In the genomic region with DNA sequence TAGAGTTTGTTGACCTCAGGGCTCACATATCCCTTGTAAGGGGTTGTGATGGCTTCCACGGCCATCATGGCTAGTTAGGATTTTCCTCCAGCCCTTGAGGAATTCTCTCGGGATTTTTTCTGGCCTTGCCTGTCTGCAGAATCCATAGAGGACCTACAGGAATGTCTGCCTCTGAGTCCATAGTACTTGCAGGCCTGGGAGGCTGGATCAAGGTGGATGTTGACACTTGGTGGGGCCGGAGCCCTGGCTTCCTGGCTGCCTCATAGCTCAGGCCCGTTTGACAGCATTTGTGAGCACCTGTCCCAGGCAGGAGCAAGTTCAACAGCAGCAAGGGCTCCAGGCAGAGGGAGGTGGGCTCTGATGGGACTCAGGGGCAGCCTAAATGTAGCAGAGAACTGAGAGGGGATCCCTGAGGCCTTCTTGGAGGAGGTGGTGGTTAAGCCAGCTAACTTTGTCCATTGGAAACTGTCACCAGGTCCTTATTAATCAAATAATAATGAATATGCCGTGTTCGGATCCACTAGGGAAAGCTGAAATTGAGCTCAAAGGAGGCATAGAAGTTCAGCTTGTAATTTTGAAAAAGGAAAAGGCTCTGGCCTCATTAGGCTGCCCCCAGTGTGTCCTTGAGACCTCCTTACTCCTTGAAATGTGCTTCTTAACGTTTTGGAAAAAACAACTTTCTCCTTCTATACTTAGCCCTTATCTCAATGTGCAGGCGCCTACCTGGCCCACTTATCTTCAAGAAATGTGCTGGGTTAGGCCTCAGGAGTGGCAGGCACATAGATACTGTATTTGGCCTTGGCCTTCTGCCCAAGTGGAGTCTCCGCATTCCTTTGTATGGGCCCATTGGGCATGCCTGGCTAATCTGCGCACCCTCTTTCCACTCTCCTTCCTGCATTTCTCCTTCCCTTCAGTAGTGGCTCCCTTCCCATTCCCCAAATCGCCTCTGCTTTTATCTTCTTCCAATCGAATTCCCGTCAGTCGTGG, we compare ENCODE assay signal across 1 cellular context.
TF ChIP-seq lines count a peak whose summit lies in the region.

No MANE protein-coding gene starts in this region.

TF ChIP-seq in HepG2, 621 proteins besides CTCF, POLR2A, EP300 and RAD21 (continued from another document and continues in another):
- TF ChIP-seq ZFP41 (CRISPR knock-in tag; IDR thresholded peaks at IDR 0.05; ENCODE audit: borderline replicate concordance) (no peak), ZSCAN25 (CRISPR knock-in tag; IDR thresholded peaks at IDR 0.05) (no peak), ZNF792 (CRISPR knock-in tag; IDR thresholded peaks at IDR 0.05) (no peak), TBX2 (CRISPR knock-in tag; IDR thresholded peaks at IDR 0.05; ENCODE audit: borderline replicate concordance) (no peak; the same call in 1 of the 2 replicates), RFX3 (CRISPR knock-in tag; IDR thresholded peaks at IDR 0.05) (no peak), NR2C2 (CRISPR knock-in tag; IDR thresholded peaks at IDR 0.05; ENCODE audit: borderline replicate concordance) (no peak), TCF12 (IDR thresholded peaks at IDR 0.05) (no peak), TCF12 (CRISPR knock-in tag; IDR thresholded peaks at IDR 0.05) (peak; percentile 43; the same call in 1 of the 2 replicates), ZMYM2 (CRISPR knock-in tag; IDR thresholded peaks at IDR 0.05) (no peak), PAX8 (CRISPR knock-in tag; IDR thresholded peaks at IDR 0.05; ENCODE audit: borderline replicate concordance) (no peak), FOXO1 (CRISPR knock-in tag; IDR thresholded peaks at IDR 0.05) (peak; percentile 70; the same call in 1 of the 2 replicates), ZFYVE20 (CRISPR knock-in tag; IDR thresholded peaks at IDR 0.05; ENCODE audit: borderline replicate concordance, low read depth) (no peak), GTF2F1 (IDR thresholded peaks at IDR 0.05; ENCODE audit: low read length) (no peak), ZNF274 (CRISPR knock-in tag; IDR thresholded peaks at IDR 0.05) (no peak), ZNF652 (CRISPR knock-in tag; IDR thresholded peaks at IDR 0.05; ENCODE audit: borderline replicate concordance, low read depth) (no peak), SMC3 (IDR thresholded peaks at IDR 0.05; ENCODE audit: low read length) (no peak), ZBTB3 (CRISPR knock-in tag; IDR thresholded peaks at IDR 0.05; ENCODE audit: borderline replicate concordance, low read depth) (no peak), ZNF615 (CRISPR knock-in tag; IDR thresholded peaks at IDR 0.05; ENCODE audit: borderline replicate concordance) (no peak), SP4 (CRISPR knock-in tag; IDR thresholded peaks at IDR 0.05) (no peak), ZNF3 (CRISPR knock-in tag; IDR thresholded peaks at IDR 0.05) (no peak), RFX1 (IDR thresholded peaks at IDR 0.05) (no peak), NCOA2 (CRISPR knock-in tag; IDR thresholded peaks at IDR 0.05) (0 out of 2 replicates have a peak, but pooled peaks have one; percentile 25), NFIC (IDR thresholded peaks at IDR 0.05; ENCODE audit: low read length) (no peak), RXRB (CRISPR knock-in tag; IDR thresholded peaks at IDR 0.05; ENCODE audit: borderline replicate concordance) (peak; percentile 55; the same call in 1 of the 2 replicates), ZNF33A (CRISPR knock-in tag; IDR thresholded peaks at IDR 0.05; ENCODE audit: borderline replicate concordance) (no peak), ZNF83 (CRISPR knock-in tag; IDR thresholded peaks at IDR 0.05; ENCODE audit: borderline replicate concordance) (no peak), ARNT2 (CRISPR knock-in tag; IDR thresholded peaks at IDR 0.05; ENCODE audit: low read depth) (no peak), SP2 (CRISPR knock-in tag; IDR thresholded peaks at IDR 0.05) (no peak), DNMT1 (CRISPR knock-in tag; IDR thresholded peaks at IDR 0.05) (peak; percentile 8; the same call in 1 of the 2 replicates), GATAD2A (CRISPR knock-in tag; IDR thresholded peaks at IDR 0.05) (peak; percentile 45; the same call in 1 of the 2 replicates), SP5 (CRISPR knock-in tag; IDR thresholded peaks at IDR 0.05; ENCODE audit: borderline replicate concordance, low read depth) (peak; percentile 74), SMAD9 (CRISPR knock-in tag; IDR thresholded peaks at IDR 0.05) (no peak), CENPX (CRISPR knock-in tag; IDR thresholded peaks at IDR 0.05) (no peak), ZBTB1 (CRISPR knock-in tag; IDR thresholded peaks at IDR 0.05; ENCODE audit: borderline replicate concordance) (no peak), ZNF160 (CRISPR knock-in tag; IDR thresholded peaks at IDR 0.05) (no peak), ZNF256 (CRISPR knock-in tag; conservative IDR thresholded peaks at IDR 0.05) (no peak), EED (CRISPR knock-in tag; IDR thresholded peaks at IDR 0.05) (no peak), ZIK1 (CRISPR knock-in tag; IDR thresholded peaks at IDR 0.05; ENCODE audit: borderline replicate concordance, low read depth) (no peak), HNRNPL (IDR thresholded peaks at IDR 0.05; ENCODE audit: low read depth, low read length) (no peak), SAP130 (CRISPR knock-in tag; IDR thresholded peaks at IDR 0.05; ENCODE audit: low read depth) (peak; percentile 89), MEIS1 (CRISPR knock-in tag; IDR thresholded peaks at IDR 0.05; ENCODE audit: borderline replicate concordance) (no peak), ZNF143 (CRISPR knock-in tag; IDR thresholded peaks at IDR 0.05) (no peak), GPN1 (CRISPR knock-in tag; IDR thresholded peaks at IDR 0.05; ENCODE audit: borderline replicate concordance) (no peak)
- TF ChIP-seq, protein P1, sequence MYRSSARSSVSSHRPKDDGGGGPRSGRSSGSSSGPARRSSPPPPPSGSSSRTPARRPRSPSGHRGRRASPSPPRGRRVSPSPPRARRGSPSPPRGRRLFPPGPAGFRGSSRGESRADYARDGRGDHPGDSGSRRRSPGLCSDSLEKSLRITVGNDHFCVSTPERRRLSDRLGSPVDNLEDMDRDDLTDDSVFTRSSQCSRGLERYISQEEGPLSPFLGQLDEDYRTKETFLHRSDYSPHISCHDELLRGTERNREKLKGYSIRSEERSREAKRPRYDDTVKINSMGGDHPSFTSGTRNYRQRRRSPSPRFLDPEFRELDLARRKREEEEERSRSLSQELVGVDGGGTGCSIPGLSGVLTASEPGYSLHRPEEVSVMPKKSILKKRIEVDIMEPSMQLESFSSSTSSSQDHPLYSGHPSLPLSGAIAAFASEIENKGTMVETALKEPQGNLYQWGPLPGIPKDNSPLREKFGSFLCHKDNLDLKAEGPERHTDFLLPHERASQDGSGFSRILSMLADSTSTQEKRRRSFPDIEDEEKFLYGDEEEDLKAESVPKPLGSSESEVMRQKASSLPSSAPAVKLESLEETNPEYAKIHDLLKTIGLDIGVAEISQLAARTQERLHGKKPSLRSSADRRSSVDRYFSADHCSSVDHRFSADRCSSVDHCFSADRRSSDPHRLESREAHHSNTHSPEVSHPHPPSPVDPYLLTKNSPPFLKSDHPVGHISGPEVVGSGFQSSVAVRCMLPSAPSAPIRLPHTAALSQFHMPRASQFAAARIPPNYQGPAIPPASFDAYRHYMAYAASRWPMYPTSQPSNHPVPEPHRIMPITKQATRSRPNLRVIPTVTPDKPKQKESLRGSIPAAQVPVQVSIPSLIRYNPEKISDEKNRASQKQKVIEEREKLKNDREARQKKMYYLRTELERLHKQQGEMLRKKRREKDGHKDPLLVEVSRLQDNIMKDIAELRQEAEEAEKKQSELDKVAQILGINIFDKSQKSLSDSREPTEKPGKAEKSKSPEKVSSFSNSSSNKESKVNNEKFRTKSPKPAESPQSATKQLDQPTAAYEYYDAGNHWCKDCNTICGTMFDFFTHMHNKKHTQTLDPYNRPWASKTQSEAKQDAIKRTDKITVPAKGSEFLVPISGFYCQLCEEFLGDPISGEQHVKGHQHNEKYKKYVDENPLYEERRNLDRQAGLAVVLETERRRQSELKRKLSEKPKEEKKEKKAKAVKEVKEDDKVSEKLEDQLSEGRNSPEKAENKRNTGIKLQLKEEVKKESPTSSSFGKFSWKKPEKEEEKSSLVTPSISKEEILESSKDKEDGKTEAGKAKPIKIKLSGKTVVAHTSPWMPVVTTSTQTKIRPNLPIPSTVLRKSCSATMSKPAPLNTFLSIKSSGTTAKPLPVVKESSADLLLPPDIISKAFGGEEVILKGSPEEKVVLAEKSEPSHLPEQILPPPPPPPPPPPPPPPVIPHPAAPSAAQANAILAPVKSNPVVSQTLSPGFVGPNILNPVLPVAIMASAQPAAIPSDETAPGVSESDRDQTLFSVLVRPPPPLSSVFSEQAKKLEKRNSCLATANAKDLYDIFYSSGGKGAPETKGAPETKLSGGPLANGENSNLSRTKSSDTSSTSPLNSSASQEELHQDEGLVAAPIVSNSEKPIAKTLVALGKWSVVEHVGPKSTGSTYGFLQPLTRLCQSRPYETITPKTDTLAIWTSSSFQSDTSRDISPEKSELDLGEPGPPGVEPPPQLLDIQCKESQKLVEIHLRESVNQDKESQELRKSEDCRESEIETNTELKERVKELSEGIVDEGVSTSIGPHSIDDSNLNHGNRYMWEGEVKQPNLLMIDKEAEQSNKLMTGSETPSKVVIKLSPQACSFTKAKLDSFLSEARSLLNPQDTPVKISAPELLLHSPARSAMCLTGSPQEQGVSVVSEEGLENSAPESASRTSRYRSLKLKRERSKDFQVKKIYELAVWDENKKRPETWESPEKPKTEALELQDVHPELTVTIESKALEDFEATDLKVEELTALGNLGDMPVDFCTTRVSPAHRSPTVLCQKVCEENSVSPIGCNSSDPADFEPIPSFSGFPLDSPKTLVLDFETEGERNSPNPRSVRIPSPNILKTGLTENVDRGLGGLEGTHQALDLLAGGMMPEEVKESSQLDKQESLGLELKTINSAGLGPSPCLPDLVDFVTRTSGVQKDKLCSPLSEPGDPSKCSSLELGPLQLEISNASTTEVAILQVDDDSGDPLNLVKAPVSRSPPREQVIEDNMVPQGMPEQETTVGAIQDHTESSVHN (CRISPR knock-in tag; IDR thresholded peaks at IDR 0.05): no peak
- TF ChIP-seq, protein P2, sequence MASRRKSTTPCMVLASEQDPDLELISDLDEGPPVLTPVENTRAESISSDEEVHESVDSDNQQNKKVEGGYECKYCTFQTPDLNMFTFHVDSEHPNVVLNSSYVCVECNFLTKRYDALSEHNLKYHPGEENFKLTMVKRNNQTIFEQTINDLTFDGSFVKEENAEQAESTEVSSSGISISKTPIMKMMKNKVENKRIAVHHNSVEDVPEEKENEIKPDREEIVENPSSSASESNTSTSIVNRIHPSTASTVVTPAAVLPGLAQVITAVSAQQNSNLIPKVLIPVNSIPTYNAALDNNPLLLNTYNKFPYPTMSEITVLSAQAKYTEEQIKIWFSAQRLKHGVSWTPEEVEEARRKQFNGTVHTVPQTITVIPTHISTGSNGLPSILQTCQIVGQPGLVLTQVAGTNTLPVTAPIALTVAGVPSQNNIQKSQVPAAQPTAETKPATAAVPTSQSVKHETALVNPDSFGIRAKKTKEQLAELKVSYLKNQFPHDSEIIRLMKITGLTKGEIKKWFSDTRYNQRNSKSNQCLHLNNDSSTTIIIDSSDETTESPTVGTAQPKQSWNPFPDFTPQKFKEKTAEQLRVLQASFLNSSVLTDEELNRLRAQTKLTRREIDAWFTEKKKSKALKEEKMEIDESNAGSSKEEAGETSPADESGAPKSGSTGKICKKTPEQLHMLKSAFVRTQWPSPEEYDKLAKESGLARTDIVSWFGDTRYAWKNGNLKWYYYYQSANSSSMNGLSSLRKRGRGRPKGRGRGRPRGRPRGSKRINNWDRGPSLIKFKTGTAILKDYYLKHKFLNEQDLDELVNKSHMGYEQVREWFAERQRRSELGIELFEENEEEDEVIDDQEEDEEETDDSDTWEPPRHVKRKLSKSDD (CRISPR knock-in tag; IDR thresholded peaks at IDR 0.05; ENCODE audit: low read depth): no peak
- TF ChIP-seq, protein P3, sequence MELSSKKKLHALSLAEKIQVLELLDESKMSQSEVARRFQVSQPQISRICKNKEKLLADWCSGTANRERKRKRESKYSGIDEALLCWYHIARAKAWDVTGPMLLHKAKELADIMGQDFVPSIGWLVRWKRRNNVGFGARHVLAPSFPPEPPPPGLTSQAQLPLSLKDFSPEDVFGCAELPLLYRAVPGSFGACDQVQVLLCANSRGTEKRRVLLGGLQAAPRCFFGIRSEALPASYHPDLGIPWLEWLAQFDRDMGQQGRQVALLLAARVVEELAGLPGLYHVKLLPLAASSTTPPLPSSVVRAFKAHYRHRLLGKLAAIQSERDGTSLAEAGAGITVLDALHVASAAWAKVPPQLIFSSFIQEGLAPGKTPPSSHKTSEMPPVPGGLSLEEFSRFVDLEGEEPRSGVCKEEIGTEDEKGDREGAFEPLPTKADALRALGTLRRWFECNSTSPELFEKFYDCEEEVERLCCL (CRISPR knock-in tag; IDR thresholded peaks at IDR 0.05; ENCODE audit: borderline replicate concordance): no peak
- TF ChIP-seq, protein P4, sequence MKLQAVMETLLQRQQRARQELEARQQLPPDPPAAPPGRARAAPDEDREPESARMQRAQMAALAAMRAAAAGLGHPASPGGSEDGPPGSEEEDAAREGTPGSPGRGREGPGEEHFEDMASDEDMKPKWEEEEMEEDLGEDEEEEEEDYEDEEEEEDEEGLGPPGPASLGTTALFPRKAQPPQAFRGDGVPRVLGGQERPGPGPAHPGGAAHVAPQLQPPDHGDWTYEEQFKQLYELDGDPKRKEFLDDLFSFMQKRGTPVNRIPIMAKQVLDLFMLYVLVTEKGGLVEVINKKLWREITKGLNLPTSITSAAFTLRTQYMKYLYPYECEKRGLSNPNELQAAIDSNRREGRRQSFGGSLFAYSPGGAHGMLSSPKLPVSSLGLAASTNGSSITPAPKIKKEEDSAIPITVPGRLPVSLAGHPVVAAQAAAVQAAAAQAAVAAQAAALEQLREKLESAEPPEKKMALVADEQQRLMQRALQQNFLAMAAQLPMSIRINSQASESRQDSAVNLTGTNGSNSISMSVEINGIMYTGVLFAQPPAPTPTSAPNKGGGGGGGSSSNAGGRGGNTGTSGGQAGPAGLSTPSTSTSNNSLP (IDR thresholded peaks at IDR 0.05; ENCODE audit: low read depth, low read length): no peak
- TF ChIP-seq, protein P5, sequence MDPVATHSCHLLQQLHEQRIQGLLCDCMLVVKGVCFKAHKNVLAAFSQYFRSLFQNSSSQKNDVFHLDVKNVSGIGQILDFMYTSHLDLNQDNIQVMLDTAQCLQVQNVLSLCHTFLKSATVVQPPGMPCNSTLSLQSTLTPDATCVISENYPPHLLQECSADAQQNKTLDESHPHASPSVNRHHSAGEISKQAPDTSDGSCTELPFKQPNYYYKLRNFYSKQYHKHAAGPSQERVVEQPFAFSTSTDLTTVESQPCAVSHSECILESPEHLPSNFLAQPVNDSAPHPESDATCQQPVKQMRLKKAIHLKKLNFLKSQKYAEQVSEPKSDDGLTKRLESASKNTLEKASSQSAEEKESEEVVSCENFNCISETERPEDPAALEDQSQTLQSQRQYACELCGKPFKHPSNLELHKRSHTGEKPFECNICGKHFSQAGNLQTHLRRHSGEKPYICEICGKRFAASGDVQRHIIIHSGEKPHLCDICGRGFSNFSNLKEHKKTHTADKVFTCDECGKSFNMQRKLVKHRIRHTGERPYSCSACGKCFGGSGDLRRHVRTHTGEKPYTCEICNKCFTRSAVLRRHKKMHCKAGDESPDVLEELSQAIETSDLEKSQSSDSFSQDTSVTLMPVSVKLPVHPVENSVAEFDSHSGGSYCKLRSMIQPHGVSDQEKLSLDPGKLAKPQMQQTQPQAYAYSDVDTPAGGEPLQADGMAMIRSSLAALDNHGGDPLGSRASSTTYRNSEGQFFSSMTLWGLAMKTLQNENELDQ (CRISPR knock-in tag; IDR thresholded peaks at IDR 0.05; ENCODE audit: borderline replicate concordance): no peak
